ENCODE assay signal across 6 cellular contexts in genomic region chrX:136819756-136820155, GRCh38. TPM values are rescaled to one million over a fixed set of nuclear protein-coding genes. Genes with fewer than 3 reads are reported as not detected.
DNase-seq lines count a peak whose midpoint lies in the region; FAIRE-seq and TF ChIP-seq lines count a peak whose summit lies in the region.
"Not testable (repeated sequence)": the region's sequence is repeated elsewhere in the genome, so short reads cannot be mapped to it uniquely, and the experiment has no call there.
"Had no signal": no experiment of that assay in that cellular context is flagged by ENCODE, and none has a peak within 500 bp of the region (broad histone marks: within the 10 kb centered on the region; RNA-seq: fewer than 3 reads in every experiment).

No MANE protein-coding gene starts in this region.

- FAIRE-seq in bronchial epithelial cell (lab: Jason Lieb, UNC), result not testable (repeated sequence)

- TF ChIP-seq CTCF in VCaP (conservative IDR thresholded peaks at IDR 0.05); bronchial epithelial cell (IDR thresholded peaks at IDR 0.05; ENCODE audit: insufficient read depth, low read length, severe bottlenecking); fibroblast of villous mesenchyme (IDR thresholded peaks at IDR 0.05; ENCODE audit: insufficient read depth, low read depth, low read length): not testable (repeated sequence)

- peak overlapping the region; percentile 54 for H3K27ac ChIP-seq in VCaP

- not testable (repeated sequence) for H3K27me3 ChIP-seq in bronchial epithelial cell (ENCODE audit: control insufficient read depth, insufficient read depth, low read length)

- DNase-seq in EH (ENCODE audit: low read depth) (peak; percentile 28), M059J (ENCODE audit: low read depth) (peak; percentile 9), bronchial epithelial cell (ENCODE audit: low read depth) (peak; percentile 19), fibroblast of villous mesenchyme (ENCODE audit: low read depth) (peak; percentile 37)

- not testable (repeated sequence) for H3K36me3 ChIP-seq in bronchial epithelial cell (ENCODE audit: control insufficient read depth, insufficient read depth, low read length)

- H3K4me3 ChIP-seq in bronchial epithelial cell (ENCODE audit: low read depth, low read length); fibroblast of villous mesenchyme (ENCODE audit: low read depth, low read length): not testable (repeated sequence)

RNA-seq across cellular contexts. Expression of gene ARHGEF6, which starts 39.0 kb away (rescaled TPM):
- 12.5 and 18.0 TPM in 2 replicates for total RNA-seq in M059J (2014; rRNA removed; shearing (Covaris generic))
- total RNA-seq in bronchial epithelial cell (0.26 and 0.77 TPM in 2 replicates), fibroblast of villous mesenchyme (7.7 and 12.5 TPM in 2 replicates)
- total RNA-seq: Caco-2 had no signal
